ENCODE assay signal across 8 cellular contexts in the genomic region with DNA sequence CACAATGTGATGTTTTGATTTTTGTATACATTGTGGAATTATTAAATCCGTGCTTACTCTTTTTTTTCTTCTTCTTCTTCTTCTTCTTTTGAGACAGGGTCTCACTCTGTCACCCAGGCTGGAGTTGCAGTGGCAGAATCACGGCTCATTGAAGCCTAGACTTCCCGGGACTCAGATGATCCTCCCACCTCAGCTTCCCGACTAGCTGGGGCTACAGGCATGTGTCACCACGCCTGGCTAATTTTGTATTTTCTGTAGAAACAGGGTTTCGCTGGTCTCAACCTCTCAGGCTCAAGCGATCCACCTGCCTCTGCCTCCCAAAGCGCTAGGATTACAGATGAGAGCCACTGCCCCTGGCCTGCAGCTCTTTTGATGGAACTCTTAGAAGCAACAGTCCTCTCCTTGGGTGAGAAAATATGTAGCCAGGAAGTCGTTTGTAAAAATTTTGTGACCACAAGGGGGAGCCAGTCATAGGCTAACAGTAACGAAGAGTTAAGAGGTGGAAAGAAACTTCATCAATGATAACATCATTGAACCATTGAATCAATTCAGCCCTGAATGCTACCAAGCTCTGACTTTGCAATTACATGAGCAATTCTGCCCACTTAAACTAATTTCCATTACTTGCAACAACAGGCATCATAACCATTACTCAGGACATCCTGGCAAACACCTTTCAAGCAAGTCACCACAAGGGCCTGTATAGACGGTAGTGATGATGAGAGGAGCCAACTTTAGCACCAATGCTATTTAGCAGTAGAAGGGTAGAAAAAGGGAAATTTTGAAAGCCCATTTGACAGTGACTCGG. TPM values are rescaled to one million over a fixed set of nuclear protein-coding genes. Genes with fewer than 3 reads are reported as not detected.
DNase-seq lines count a peak whose midpoint lies in the region; ATAC-seq, FAIRE-seq and TF ChIP-seq lines count a peak whose summit lies in the region.

No MANE protein-coding gene starts in this region.

- DNase-seq in A172 (ENCODE audit: low spot score): peak; percentile 59
- peak; percentile 40 for DNase-seq in RCC 7860 (ENCODE audit: low spot score)
- DNase-seq in activated T-helper 1 cell treated with anti-CD3 and anti-CD28 coated beads, Interleukin-12 subunit alpha, Interleukin-12 subunit beta, Interleukin-2, Interleukin-4 antibody, amounts not matched to agents 30 ng/mL and 10 ng/mL and 1 ng/mL, durations not matched to agents 14 hours and 24 hours and 36 hours (ENCODE audit: low spot score): peak; percentile 65
- DNase-seq in foreskin fibroblast: peak; percentile 53 to 85
- no peak for DNase-seq in osteocyte (ENCODE audit: extremely low spot score, unreplicated experiment)

- no peaks in the 10 kb centered on the region for H3K27me3 Mint-ChIP-seq in activated T-helper 1 cell treated with anti-CD3 and anti-CD28 coated beads, Interleukin-12 subunit alpha, Interleukin-12 subunit beta, Interleukin-2, Interleukin-4 antibody, amounts not matched to agents 30 ng/mL and 10 ng/mL and 1 ng/mL, durations not matched to agents 14 hours and 24 hours and 36 hours (ENCODE audit: insufficient read depth)
- peaks cover 8% of the 10 kb centered on the region for H3K27me3 Mint-ChIP-seq in osteocyte (ENCODE audit: unreplicated experiment)

- peaks cover 24% of the 10 kb centered on the region for H3K4me1 Mint-ChIP-seq in activated T-helper 1 cell treated with anti-CD3 and anti-CD28 coated beads, Interleukin-12 subunit alpha, Interleukin-12 subunit beta, Interleukin-2, Interleukin-4 antibody, amounts not matched to agents 30 ng/mL and 10 ng/mL and 1 ng/mL, durations not matched to agents 14 hours and 24 hours and 36 hours (ENCODE audit: low read depth)
- H3K4me1 Mint-ChIP-seq in osteocyte (ENCODE audit: unreplicated experiment): no peaks in the 10 kb centered on the region

- H3K9me3 Mint-ChIP-seq in activated T-helper 1 cell treated with anti-CD3 and anti-CD28 coated beads, Interleukin-12 subunit alpha, Interleukin-12 subunit beta, Interleukin-2, Interleukin-4 antibody, amounts not matched to agents 30 ng/mL and 10 ng/mL and 1 ng/mL, durations not matched to agents 14 hours and 24 hours and 36 hours: no peaks in the 10 kb centered on the region
- no peaks in the 10 kb centered on the region for H3K9me3 Mint-ChIP-seq in osteocyte (ENCODE audit: unreplicated experiment)

- no peaks in the 10 kb centered on the region for H3K36me3 Mint-ChIP-seq in activated T-helper 1 cell treated with anti-CD3 and anti-CD28 coated beads, Interleukin-12 subunit alpha, Interleukin-12 subunit beta, Interleukin-2, Interleukin-4 antibody, amounts not matched to agents 30 ng/mL and 10 ng/mL and 1 ng/mL, durations not matched to agents 14 hours and 24 hours and 36 hours (ENCODE audit: low read depth)
- peaks cover 2% of the 10 kb centered on the region for H3K36me3 Mint-ChIP-seq in osteocyte (ENCODE audit: unreplicated experiment)

- peak overlapping the region; percentile 36 for H3K27ac Mint-ChIP-seq in activated T-helper 1 cell treated with anti-CD3 and anti-CD28 coated beads, Interleukin-12 subunit alpha, Interleukin-12 subunit beta, Interleukin-2, Interleukin-4 antibody, amounts not matched to agents 30 ng/mL and 10 ng/mL and 1 ng/mL, durations not matched to agents 14 hours and 24 hours and 36 hours
- H3K27ac Mint-ChIP-seq in osteocyte (ENCODE audit: unreplicated experiment): no peak overlapping the region

- FAIRE-seq in RCC 7860 (lab: Jason Lieb, UNC): no peak

- H3K4me3 Mint-ChIP-seq in activated T-helper 1 cell treated with anti-CD3 and anti-CD28 coated beads, Interleukin-12 subunit alpha, Interleukin-12 subunit beta, Interleukin-2, Interleukin-4 antibody, amounts not matched to agents 30 ng/mL and 10 ng/mL and 1 ng/mL, durations not matched to agents 14 hours and 24 hours and 36 hours: no peak overlapping the region
- no peak overlapping the region for H3K4me3 Mint-ChIP-seq in osteocyte (ENCODE audit: unreplicated experiment)

- peak; percentile 71 for TF ChIP-seq CTCF in GM12873 (IDR thresholded peaks at IDR 0.05; ENCODE audit: insufficient read depth, low read depth, low read length, missing control alignments)
- peak; percentile 54 for TF ChIP-seq CTCF in foreskin fibroblast (IDR thresholded peaks at IDR 0.05; ENCODE audit: low read depth, low read length)
- peak; percentile 75 for TF ChIP-seq CTCF in osteocyte (IDR thresholded peaks at IDR 0.05)

- intact Hi-C loops in activated T-helper 1 cell treated with anti-CD3 and anti-CD28 coated beads, Interleukin-12 subunit alpha, Interleukin-12 subunit beta, Interleukin-2, Interleukin-4 antibody, amounts not matched to agents 30 ng/mL and 10 ng/mL and 1 ng/mL, durations not matched to agents 14 hours and 24 hours and 36 hours (cut with micrococcal nuclease): loop anchor here (1.0 to 5.0 kb wide), 7 partner anchors 17 to 290 kb away; no protein-coding TSS in a partner anchor

- H3K4me3 ChIP-seq in foreskin fibroblast (ENCODE audit: low read depth in 1 of 2, low read length in 2 of 2): no peak overlapping the region

- peak; percentile 77 for ATAC-seq in HG03354 (IDR thresholded peaks at IDR 0.05; ENCODE audit: poor library complexity, severe bottlenecking, unreplicated experiment)
- no peak for ATAC-seq in HG02623 (IDR thresholded peaks at IDR 0.05; ENCODE audit: unreplicated experiment)

RNA-seq across cellular contexts. Expression of a gene that starts 16.7 kb away (rescaled TPM):
- total RNA-seq in A172 (2014; rRNA removed; shearing (Covaris generic)): 8.5 and 13.9 TPM in 2 replicates
- 50.6 and 59.7 TPM in 2 replicates for total RNA-seq in activated T-helper 1 cell treated with anti-CD3 and anti-CD28 coated beads, Interleukin-12 subunit alpha, Interleukin-12 subunit beta, Interleukin-2, Interleukin-4 antibody, amounts not matched to agents 30 ng/mL and 10 ng/mL and 1 ng/mL, durations not matched to agents 14 hours and 24 hours and 36 hours
- total RNA-seq in osteocyte: 14.7 and 17.8 TPM in 2 replicates
